In genomic region chr5:68112658-68113057, GRCh38 we compare ENCODE assay signal across 34 cellular contexts.
"Had no signal": no experiment of that assay in that cellular context is flagged by ENCODE, and none has a peak within 500 bp of the region (broad histone marks: within the 10 kb centered on the region; RNA-seq: fewer than 3 reads in every experiment).

No MANE protein-coding gene starts in this region.

- DNase-seq: Karpas-422, Kasumi-1, MG63, MM.1S, MV-4-11, NCI-H1048, NCI-H1092, NCI-H1092 treated with DMSO at 0.1 percent for 48 hours, NCI-H1105, NCI-H1105 treated with DMSO at 0.1 percent for 48 hours, NCI-H1417, NCI-H1417 treated with DMSO at 0.1 percent for 48 hours, NCI-H1436, NCI-H1436 treated with DMSO at 0.1 percent for 48 hours, NCI-H146, NCI-H1694, NCI-H1694 treated with DMSO at 0.1 percent for 48 hours, NCI-H187, NCI-H187 treated with DMSO at 0.1 percent for 48 hours, NCI-H1930, NCI-H2029, NCI-H2029 treated with DMSO at 0.1 percent for 48 hours, NCI-H2081, NCI-H2081 treated with DMSO at 0.1 percent for 48 hours, NCI-H2107, NCI-H2171, NCI-H2171 treated with DMSO at 0.1 percent for 48 hours, NCI-H2227 treated with DMSO at 0.1 percent for 48 hours, NCI-H226, NCI-H345, NCI-H446, NCI-H446 treated with DMSO at 0.1 percent for 48 hours, NCI-H510A had no signal

- H3K27me3 ChIP-seq: MG63 had no signal

- H3K4me2 ChIP-seq: KMS-11 had no signal

- H3K36me3 ChIP-seq: MG63 had no signal

- H3K4me3 ChIP-seq: MG63 had no signal

- H3K9ac ChIP-seq: KMS-11 had no signal

- H3K27ac ChIP-seq: KMS-11 had no signal
